In the genomic region with DNA sequence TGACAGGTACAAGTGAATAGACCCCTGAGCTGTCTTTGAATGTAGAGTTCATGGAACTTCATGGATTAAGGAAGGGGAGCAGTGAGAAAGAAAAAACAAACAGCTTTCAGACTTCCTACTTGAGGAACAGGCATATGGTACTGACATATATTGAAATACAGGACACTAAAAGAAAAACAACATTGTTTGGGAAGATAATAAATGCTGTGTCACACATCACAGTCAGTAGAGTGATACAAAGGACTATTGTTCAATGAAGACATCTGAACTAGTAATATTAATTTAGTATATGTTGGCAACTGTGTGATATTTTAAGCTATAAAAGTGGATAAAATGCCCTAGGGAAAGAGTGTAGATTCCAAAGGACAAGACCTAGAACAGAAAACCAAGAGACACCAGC, we compare ENCODE assay signal across 1 cellular context.
TF ChIP-seq lines count a peak whose summit lies in the region.

No MANE protein-coding gene starts in this region.

TF ChIP-seq in WTC11, 78 proteins besides CTCF, POLR2A, EP300 and RAD21 (continued from another document):
- TF ChIP-seq, protein P1, sequence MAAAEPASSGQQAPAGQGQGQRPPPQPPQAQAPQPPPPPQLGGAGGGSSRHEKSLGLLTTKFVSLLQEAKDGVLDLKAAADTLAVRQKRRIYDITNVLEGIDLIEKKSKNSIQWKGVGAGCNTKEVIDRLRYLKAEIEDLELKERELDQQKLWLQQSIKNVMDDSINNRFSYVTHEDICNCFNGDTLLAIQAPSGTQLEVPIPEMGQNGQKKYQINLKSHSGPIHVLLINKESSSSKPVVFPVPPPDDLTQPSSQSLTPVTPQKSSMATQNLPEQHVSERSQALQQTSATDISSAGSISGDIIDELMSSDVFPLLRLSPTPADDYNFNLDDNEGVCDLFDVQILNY (CRISPR knock-in tag; IDR thresholded peaks at IDR 0.05), result no peak
- TF ChIP-seq ZNF138 (CRISPR knock-in tag; conservative IDR thresholded peaks at IDR 0.05), result no peak
- TF ChIP-seq, protein P2, sequence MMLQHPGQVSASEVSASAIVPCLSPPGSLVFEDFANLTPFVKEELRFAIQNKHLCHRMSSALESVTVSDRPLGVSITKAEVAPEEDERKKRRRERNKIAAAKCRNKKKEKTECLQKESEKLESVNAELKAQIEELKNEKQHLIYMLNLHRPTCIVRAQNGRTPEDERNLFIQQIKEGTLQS (CRISPR knock-in tag; conservative IDR thresholded peaks at IDR 0.05), result no peak
- no peak for TF ChIP-seq MYBL2 (CRISPR knock-in tag; IDR thresholded peaks at IDR 0.05)
- no peak for TF ChIP-seq ZNF232 (CRISPR knock-in tag; IDR thresholded peaks at IDR 0.05)
- TF ChIP-seq, protein P3, sequence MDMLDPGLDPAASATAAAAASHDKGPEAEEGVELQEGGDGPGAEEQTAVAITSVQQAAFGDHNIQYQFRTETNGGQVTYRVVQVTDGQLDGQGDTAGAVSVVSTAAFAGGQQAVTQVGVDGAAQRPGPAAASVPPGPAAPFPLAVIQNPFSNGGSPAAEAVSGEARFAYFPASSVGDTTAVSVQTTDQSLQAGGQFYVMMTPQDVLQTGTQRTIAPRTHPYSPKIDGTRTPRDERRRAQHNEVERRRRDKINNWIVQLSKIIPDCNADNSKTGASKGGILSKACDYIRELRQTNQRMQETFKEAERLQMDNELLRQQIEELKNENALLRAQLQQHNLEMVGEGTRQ (CRISPR knock-in tag; IDR thresholded peaks at IDR 0.05), result no peak
- no peak for TF ChIP-seq NR3C1 (CRISPR knock-in tag; conservative IDR thresholded peaks at IDR 0.05; ENCODE audit: low read depth)
- TF ChIP-seq, protein P4, sequence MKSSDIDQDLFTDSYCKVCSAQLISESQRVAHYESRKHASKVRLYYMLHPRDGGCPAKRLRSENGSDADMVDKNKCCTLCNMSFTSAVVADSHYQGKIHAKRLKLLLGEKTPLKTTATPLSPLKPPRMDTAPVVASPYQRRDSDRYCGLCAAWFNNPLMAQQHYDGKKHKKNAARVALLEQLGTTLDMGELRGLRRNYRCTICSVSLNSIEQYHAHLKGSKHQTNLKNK (CRISPR knock-in tag; IDR thresholded peaks at IDR 0.05), result no peak
- TF ChIP-seq, protein P5, sequence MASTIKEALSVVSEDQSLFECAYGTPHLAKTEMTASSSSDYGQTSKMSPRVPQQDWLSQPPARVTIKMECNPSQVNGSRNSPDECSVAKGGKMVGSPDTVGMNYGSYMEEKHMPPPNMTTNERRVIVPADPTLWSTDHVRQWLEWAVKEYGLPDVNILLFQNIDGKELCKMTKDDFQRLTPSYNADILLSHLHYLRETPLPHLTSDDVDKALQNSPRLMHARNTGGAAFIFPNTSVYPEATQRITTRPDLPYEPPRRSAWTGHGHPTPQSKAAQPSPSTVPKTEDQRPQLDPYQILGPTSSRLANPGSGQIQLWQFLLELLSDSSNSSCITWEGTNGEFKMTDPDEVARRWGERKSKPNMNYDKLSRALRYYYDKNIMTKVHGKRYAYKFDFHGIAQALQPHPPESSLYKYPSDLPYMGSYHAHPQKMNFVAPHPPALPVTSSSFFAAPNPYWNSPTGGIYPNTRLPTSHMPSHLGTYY (CRISPR knock-in tag; IDR thresholded peaks at IDR 0.05), result no peak
- TF ChIP-seq, protein P6, sequence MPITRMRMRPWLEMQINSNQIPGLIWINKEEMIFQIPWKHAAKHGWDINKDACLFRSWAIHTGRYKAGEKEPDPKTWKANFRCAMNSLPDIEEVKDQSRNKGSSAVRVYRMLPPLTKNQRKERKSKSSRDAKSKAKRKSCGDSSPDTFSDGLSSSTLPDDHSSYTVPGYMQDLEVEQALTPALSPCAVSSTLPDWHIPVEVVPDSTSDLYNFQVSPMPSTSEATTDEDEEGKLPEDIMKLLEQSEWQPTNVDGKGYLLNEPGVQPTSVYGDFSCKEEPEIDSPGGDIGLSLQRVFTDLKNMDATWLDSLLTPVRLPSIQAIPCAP (CRISPR knock-in tag; IDR thresholded peaks at IDR 0.05), result no peak
- no peak for TF ChIP-seq SMAD4 (CRISPR knock-in tag; IDR thresholded peaks at IDR 0.05)
- no peak for TF ChIP-seq FOXP1 (CRISPR knock-in tag; IDR thresholded peaks at IDR 0.05; ENCODE audit: borderline replicate concordance)
- TF ChIP-seq, protein P7, sequence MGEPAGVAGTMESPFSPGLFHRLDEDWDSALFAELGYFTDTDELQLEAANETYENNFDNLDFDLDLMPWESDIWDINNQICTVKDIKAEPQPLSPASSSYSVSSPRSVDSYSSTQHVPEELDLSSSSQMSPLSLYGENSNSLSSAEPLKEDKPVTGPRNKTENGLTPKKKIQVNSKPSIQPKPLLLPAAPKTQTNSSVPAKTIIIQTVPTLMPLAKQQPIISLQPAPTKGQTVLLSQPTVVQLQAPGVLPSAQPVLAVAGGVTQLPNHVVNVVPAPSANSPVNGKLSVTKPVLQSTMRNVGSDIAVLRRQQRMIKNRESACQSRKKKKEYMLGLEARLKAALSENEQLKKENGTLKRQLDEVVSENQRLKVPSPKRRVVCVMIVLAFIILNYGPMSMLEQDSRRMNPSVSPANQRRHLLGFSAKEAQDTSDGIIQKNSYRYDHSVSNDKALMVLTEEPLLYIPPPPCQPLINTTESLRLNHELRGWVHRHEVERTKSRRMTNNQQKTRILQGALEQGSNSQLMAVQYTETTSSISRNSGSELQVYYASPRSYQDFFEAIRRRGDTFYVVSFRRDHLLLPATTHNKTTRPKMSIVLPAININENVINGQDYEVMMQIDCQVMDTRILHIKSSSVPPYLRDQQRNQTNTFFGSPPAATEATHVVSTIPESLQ (CRISPR knock-in tag; IDR thresholded peaks at IDR 0.05), result no peak
TF ChIP-seq in WTC11: peak in this region for 0.
